In genomic region chr2:204888222-204888621, GRCh38 we compare ENCODE assay signal across 21 cellular contexts.
DNase-seq lines count a peak whose midpoint lies in the region; ATAC-seq, FAIRE-seq and TF ChIP-seq lines count a peak whose summit lies in the region.
"Had no signal": no experiment of that assay in that cellular context is flagged by ENCODE, and none has a peak within 500 bp of the region (broad histone marks: within the 10 kb centered on the region; RNA-seq: fewer than 3 reads in every experiment).

No MANE protein-coding gene starts in this region.

- no TSS peak for BruUV-seq in endothelial cell of umbilical vein (replicated peaks; lab: Mats Ljungman, UMichigan)

- peak overlapping the region; percentile 14 for H3K27ac Mint-ChIP-seq in nephron progenitor cell
- H3K27ac Mint-ChIP-seq: CD14-positive monocyte, HFFc6 had no signal

- DNase-seq in BJ (ENCODE audit: low read depth) (peak; percentile 27), HFF-Myc (ENCODE audit: extremely low read depth, low read depth) (peak; percentile 22), endothelial cell of umbilical vein (ENCODE audit: low read depth, low spot score) (no peak), nephron progenitor cell (no peak), GM12891 (ENCODE audit: insufficient read length, low spot score) (no peak)
- no peak for DNase-seq in stimulated activated CD4-positive, alpha-beta T cell treated with anti-CD3 and anti-CD28 coated beads, Interleukin-4, amount 100 ng/mL, for 1 hour
- DNase-seq: DMS153, HFFc6, KG1, NCI-H1048, NCI-H1436 treated with DMSO at 0.1 percent for 48 hours, NCI-H2029 treated with DMSO at 0.1 percent for 48 hours, NCI-H524 had no signal

- no peak overlapping the region for H2AFZ ChIP-seq in endothelial cell of umbilical vein (ENCODE audit: low read depth, low read length)

- H3K36me3 ChIP-seq in BJ (ENCODE audit: control insufficient read depth, insufficient read depth, low read length) (no peaks in the 10 kb centered on the region), endothelial cell of umbilical vein (ENCODE audit: control insufficient read depth in 2 of 2, extremely low read depth in 1 of 2, insufficient read depth in 2 of 2, low read length in 2 of 2) (no peaks in the 10 kb centered on the region)

- H3K36me3 Mint-ChIP-seq in nephron progenitor cell (ENCODE audit: low read depth): no peaks in the 10 kb centered on the region
- H3K36me3 Mint-ChIP-seq: CD14-positive monocyte had no signal

- peaks cover 3% of the 10 kb centered on the region for H3K27me3 Mint-ChIP-seq in nephron progenitor cell (ENCODE audit: low read depth, poor library complexity)

- H3K9me1 ChIP-seq in endothelial cell of umbilical vein (replicated peaks; ENCODE audit: control insufficient read depth, extremely low read depth, insufficient read depth, low read length): no peaks in the 10 kb centered on the region

- intact Hi-C loops in endothelial cell of umbilical vein (cut with micrococcal nuclease): no loop called here

- dilution Hi-C loops in endothelial cell of umbilical vein (cut with MboI; ENCODE audit: extremely low pct_ligation_motif_present, low sequenced_read_pairs): no loop called here

- H3K4me1 ChIP-seq in endothelial cell of umbilical vein (ENCODE audit: control insufficient read depth, extremely low read depth, insufficient read depth, low read length): no peaks in the 10 kb centered on the region
- H3K4me1 ChIP-seq: A549 had no signal

- H3K4me3 Mint-ChIP-seq in nephron progenitor cell: no peak overlapping the region
- H3K4me3 Mint-ChIP-seq: CD14-positive monocyte, HFFc6 had no signal

- TF ChIP-seq CTCF in BJ (IDR thresholded peaks at IDR 0.05; ENCODE audit: insufficient read depth, low read depth, low read length) (no peak), HFF-Myc (IDR thresholded peaks at IDR 0.05; ENCODE audit: low read depth, low read length, missing control alignments) (no peak), endothelial cell of umbilical vein (IDR thresholded peaks at IDR 0.05; ENCODE audit: extremely low read depth in 1 of 2, insufficient read depth in 1 of 2, low read depth in 1 of 2, low read length in 2 of 2) (no peak), nephron progenitor cell (IDR thresholded peaks at IDR 0.05) (no peak)

- POLR2A ChIA-PET in BJ (lab: Charles Lee): no interaction called here
- POLR2A ChIA-PET in endothelial cell of umbilical vein (lab: Charles Lee): no interaction called here

- H4K20me1 ChIP-seq in endothelial cell of umbilical vein (replicated peaks; ENCODE audit: control insufficient read depth, extremely low read depth, insufficient read depth, low read length): no peaks in the 10 kb centered on the region

- H3K9me3 ChIP-seq in endothelial cell of umbilical vein (replicated peaks; ENCODE audit: control insufficient read depth, insufficient read depth, low read length): no peaks in the 10 kb centered on the region
- H3K9me3 ChIP-seq: A549, Caco-2 had no signal

- H3K4me2 ChIP-seq in endothelial cell of umbilical vein (ENCODE audit: insufficient read depth, low read length): no peak overlapping the region
- H3K4me2 ChIP-seq: A549 had no signal

- no peak overlapping the region for H3K27ac ChIP-seq in endothelial cell of umbilical vein (ENCODE audit: insufficient read depth, low read depth, low read length)
- H3K27ac ChIP-seq: A549 had no signal

- TF ChIP-seq POLR2A in endothelial cell of umbilical vein (IDR thresholded peaks at IDR 0.05; ENCODE audit: low read depth, low read length) (no peak), GM12891 (IDR thresholded peaks at IDR 0.05; ENCODE audit: low read depth, low read length) (no peak)

- H3K9me3 Mint-ChIP-seq in nephron progenitor cell: no peaks in the 10 kb centered on the region
- H3K9me3 Mint-ChIP-seq: HFFc6 had no signal

- H3K27me3 ChIP-seq in BJ (ENCODE audit: control insufficient read depth, insufficient read depth, low read length): no peaks in the 10 kb centered on the region
- H3K27me3 ChIP-seq in endothelial cell of umbilical vein (ENCODE audit: control insufficient read depth in 2 of 2, insufficient read depth in 2 of 2, low read length in 2 of 2): no peaks in the 10 kb centered on the region

- peaks cover 15% of the 10 kb centered on the region for H3K4me1 Mint-ChIP-seq in nephron progenitor cell
- H3K4me1 Mint-ChIP-seq: CD14-positive monocyte had no signal

- FAIRE-seq in endothelial cell of umbilical vein (lab: Jason Lieb, UNC): no peak
- no peak for FAIRE-seq in GM12891 (lab: Jason Lieb, UNC)
- FAIRE-seq: A549, GM12892, H1, HepG2 had no signal

- H3K79me2 ChIP-seq in endothelial cell of umbilical vein (ENCODE audit: control insufficient read depth, insufficient read depth, low read length): no peaks in the 10 kb centered on the region

- H3K9ac ChIP-seq in endothelial cell of umbilical vein (replicated peaks; ENCODE audit: extremely low read depth, insufficient read depth, low read length): no peak overlapping the region

- CTCF ChIA-PET in BJ (lab: Yijun Ruan, JAX) (interaction anchor here (1.2 kb wide), 1 partner anchor 787 kb away, joined by 3 read pairs; no protein-coding TSS in a partner anchor), endothelial cell of umbilical vein (lab: Charles Lee) (interaction anchor here (0.7 kb wide), 1 partner anchor 788 kb away, joined by 3 read pairs; no protein-coding TSS in a partner anchor)

- ATAC-seq in GM21390 (IDR thresholded peaks at IDR 0.05; ENCODE audit: unreplicated experiment): no peak
- ATAC-seq: A549, HepG2, Panc1 had no signal

- H3K4me3 ChIP-seq in BJ (ENCODE audit: low read depth, low read length) (no peak overlapping the region), HFF-Myc (replicated peaks; ENCODE audit: low read depth, low read length) (no peak overlapping the region), endothelial cell of umbilical vein (replicated peaks in 1 of 3; ENCODE audit: insufficient read depth in 1 of 3, low read depth in 1 of 3, low read length in 3 of 3) (no peak overlapping the region)
- H3K4me3 ChIP-seq: A549 had no signal

TF ChIP-seq in endothelial cell of umbilical vein, 7 proteins besides CTCF, POLR2A, EP300 and RAD21:
- no peak for TF ChIP-seq MYC (IDR thresholded peaks at IDR 0.05; ENCODE audit: low read depth, low read length)
- no peak for TF ChIP-seq FOS (IDR thresholded peaks at IDR 0.05; ENCODE audit: borderline replicate concordance, insufficient read depth, low read length)
- TF ChIP-seq JUN (IDR thresholded peaks at IDR 0.05; ENCODE audit: borderline replicate concordance, insufficient read depth, insufficient read length, low read depth): peak; percentile 11
- TF ChIP-seq GATA2 (IDR thresholded peaks at IDR 0.05; ENCODE audit: insufficient read depth, insufficient read length, low read depth, low read length): no peak

TF ChIP-seq in GM12891, 5 proteins besides CTCF, POLR2A, EP300 and RAD21:
- TF ChIP-seq PAX5 (IDR thresholded peaks at IDR 0.05; ENCODE audit: insufficient read depth, low read length, severe bottlenecking) (no peak), POLR2AphosphoS5 (IDR thresholded peaks at IDR 0.05; ENCODE audit: low read depth, low read length) (no peak), POU2F2 (IDR thresholded peaks at IDR 0.05; ENCODE audit: low read depth, low read length) (no peak), SPI1 (IDR thresholded peaks at IDR 0.05; ENCODE audit: low read depth, low read length) (no peak), TAF1 (IDR thresholded peaks at IDR 0.05; ENCODE audit: low read depth, low read length) (no peak)

Comparison
In these comparisons a context has a peak if more than half of its experiments do, and no peak if none do; other contexts are left out.
1. DNase-seq: peak in BJ (single experiment) and HFF-Myc (single experiment); none in endothelial cell of umbilical vein (single experiment), nephron progenitor cell (single experiment), stimulated activated CD4-positive, alpha-beta T cell treated with anti-CD3 and anti-CD28 coated beads, Interleukin-4, amount 100 ng/mL, for 1 hour (single experiment) and GM12891 (single experiment).